20 cellular contexts compared by ENCODE assay signal in the genomic region with DNA sequence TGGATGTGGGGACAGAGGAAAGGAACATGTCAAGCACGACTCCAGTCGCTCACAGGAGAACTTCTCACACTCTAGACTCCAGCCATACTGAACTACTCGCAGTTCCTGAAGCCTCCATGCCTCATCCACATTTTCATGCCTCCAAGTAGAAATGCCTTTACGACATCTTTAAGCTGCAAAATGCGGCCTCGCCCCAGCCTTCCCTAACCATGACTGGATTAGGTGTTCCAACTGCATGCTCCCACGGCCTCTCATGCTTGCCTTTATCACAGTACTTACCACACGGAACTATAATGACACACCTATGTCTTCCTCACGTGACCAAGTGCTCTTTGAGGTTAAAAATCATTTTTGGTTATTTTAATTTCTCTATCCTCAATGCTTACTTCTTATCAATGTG. TPM values are rescaled to one million over a fixed set of nuclear protein-coding genes. Genes with fewer than 3 reads are reported as not detected.
DNase-seq lines count a peak whose midpoint lies in the region; ATAC-seq, FAIRE-seq and TF ChIP-seq lines count a peak whose summit lies in the region.
"Had no signal": no experiment of that assay in that cellular context is flagged by ENCODE, and none has a peak within 500 bp of the region (broad histone marks: within the 10 kb centered on the region; RNA-seq: fewer than 3 reads in every experiment).

No MANE protein-coding gene starts in this region.

- H3K27ac Mint-ChIP-seq in activated CD8-positive, alpha-beta memory T cell treated with anti-CD3 and anti-CD28 coated beads, Interleukin-2, amount 10 ng/mL, durations not matched to agents 7 days and 5 days, result peak overlapping the region; percentile 22
- H3K27ac Mint-ChIP-seq in T-cell, result peak overlapping the region; percentile 43 to 58
- H3K27ac Mint-ChIP-seq: CD14-positive monocyte had no signal

- no peak for ATAC-seq in activated CD8-positive, alpha-beta memory T cell treated with anti-CD3 and anti-CD28 coated beads, Interleukin-2, amount 10 ng/mL, durations not matched to agents 7 days and 5 days
- ATAC-seq in A549, result no peak
- ATAC-seq in T-cell (replicated peaks in 1 of 4), result no peak
- no peak for ATAC-seq in left cardiac atrium

- intact Hi-C loops in left cardiac atrium (cut with DNase I), result loop anchor here in 1 of 2 donors (10.0 kb wide), 1 partner anchor 365 kb away; no protein-coding TSS in a partner anchor

- FAIRE-seq in A549 (lab: Jason Lieb, UNC), result peak; percentile 63
- FAIRE-seq in bronchial epithelial cell (lab: Jason Lieb, UNC), result peak; percentile 76
- FAIRE-seq: GM12892, H1 had no signal

- no peak for TF ChIP-seq RAD21 in A549 (conservative IDR thresholded peaks at IDR 0.05 in 1 of 2, IDR thresholded peaks at IDR 0.05 in 1 of 2)

- peaks cover 13% of the 10 kb centered on the region for H3K36me3 ChIP-seq in bronchial epithelial cell (ENCODE audit: control insufficient read depth, insufficient read depth, low read length)

- 91% methylated on average over 9 of the region's 9 CpGs for WGBS in A549 (ENCODE audit: missing lambda C conversion rate)

- peaks cover 60% of the 10 kb centered on the region for H3K4me1 Mint-ChIP-seq in activated CD8-positive, alpha-beta memory T cell treated with anti-CD3 and anti-CD28 coated beads, Interleukin-2, amount 10 ng/mL, durations not matched to agents 7 days and 5 days
- H3K4me1 Mint-ChIP-seq in T-cell, result peaks cover 47 to 54% (median 52%) of the 10 kb centered on the region in 3 donors

- TF ChIP-seq POLR2A in A549 (IDR thresholded peaks at IDR 0.05; ENCODE audit: low read length), result no peak

- no peak overlapping the region for H3K4me3 Mint-ChIP-seq in activated CD8-positive, alpha-beta memory T cell treated with anti-CD3 and anti-CD28 coated beads, Interleukin-2, amount 10 ng/mL, durations not matched to agents 7 days and 5 days
- peak overlapping the region in 1 of 3 donors; percentile 31 for H3K4me3 Mint-ChIP-seq in T-cell
- H3K4me3 Mint-ChIP-seq: CD14-positive monocyte had no signal

- no peak overlapping the region for H3K27ac ChIP-seq in A549

- DNase-seq in activated CD8-positive, alpha-beta memory T cell treated with anti-CD3 and anti-CD28 coated beads, Interleukin-2, amount 10 ng/mL, durations not matched to agents 7 days and 5 days, result no peak
- no peak for DNase-seq in activated CD8-positive, alpha-beta memory T cell treated with anti-CD3 and anti-CD28 coated beads for 24 hours
- no peak for DNase-seq in A549 (ENCODE audit: low read depth in 1 of 2, low spot score in 1 of 2)
- no peak for DNase-seq in T-cell
- no peak for DNase-seq in bronchial epithelial cell (ENCODE audit: low read depth)
- no peak for DNase-seq in GOT3 (lab: John Stamatoyannopoulos, UW)
- DNase-seq in NCI-H748 treated with DMSO at 0.1 percent for 48 hours (lab: John Stamatoyannopoulos, UW), result no peak
- no peak for DNase-seq in left cardiac atrium
- DNase-seq: COR-L47, GF-D8, MV-4-11, NCI-H1417 treated with DMSO at 0.1 percent for 48 hours, NCI-H1930, NCI-H2171, NCI-H446, NCI-H69, OCI-M1 had no signal

- H3K9me3 Mint-ChIP-seq in activated CD8-positive, alpha-beta memory T cell treated with anti-CD3 and anti-CD28 coated beads, Interleukin-2, amount 10 ng/mL, durations not matched to agents 7 days and 5 days (ENCODE audit: low read depth), result no peaks in the 10 kb centered on the region
- no peaks in the 10 kb centered on the region for H3K9me3 Mint-ChIP-seq in T-cell

- no peaks in the 10 kb centered on the region for H3K4me1 ChIP-seq in A549

- H3K36me3 Mint-ChIP-seq in activated CD8-positive, alpha-beta memory T cell treated with anti-CD3 and anti-CD28 coated beads, Interleukin-2, amount 10 ng/mL, durations not matched to agents 7 days and 5 days, result peaks cover 47% of the 10 kb centered on the region
- peaks cover 56% of the 10 kb centered on the region for H3K36me3 Mint-ChIP-seq in T-cell

- TF ChIP-seq EP300 in A549 (IDR thresholded peaks at IDR 0.05), result no peak

- no peaks in the 10 kb centered on the region for H3K27me3 ChIP-seq in bronchial epithelial cell (ENCODE audit: control insufficient read depth, insufficient read depth, low read length)

- POLR2A ChIA-PET in A549 (lab: Yijun Ruan, JAX), result no interaction called here
- POLR2A ChIA-PET in T-cell (lab: Charles Lee), result interaction anchor here (0.6 kb wide), 2 partner anchors 26 to 225 kb away, joined by 3 read pairs; no protein-coding TSS in a partner anchor

- H3K9me3 ChIP-seq in A549, result no peaks in the 10 kb centered on the region

- H3K4me3 ChIP-seq in A549, result no peak overlapping the region
- no peak overlapping the region for H3K4me3 ChIP-seq in bronchial epithelial cell (ENCODE audit: low read depth, low read length)

- no peak for TF ChIP-seq CTCF in A549 (IDR thresholded peaks at IDR 0.05)
- TF ChIP-seq CTCF in bronchial epithelial cell (IDR thresholded peaks at IDR 0.05; ENCODE audit: insufficient read depth, low read length, severe bottlenecking), result no peak

- CTCF ChIA-PET in activated CD8-positive, alpha-beta memory T cell treated with anti-CD3 and anti-CD28 coated beads, Interleukin-2, amount 10 ng/mL, durations not matched to agents 7 days and 5 days (lab: Charles Lee), result interaction anchor here (1.2 to 8.4 kb wide), 4 partner anchors 20 to 223 kb away, joined by 3 to 123 read pairs (median 6); a partner anchor contains a TSS
- CTCF ChIA-PET in A549 (lab: Yijun Ruan, JAX) (interaction anchor here (4.3 to 15.2 kb wide), 4 partner anchors 12 to 223 kb away, joined by 17 to 201 read pairs (median 82); a partner anchor contains a TSS), T-cell (lab: Charles Lee) (interaction anchor here (0.5 to 1.3 kb wide), 5 partner anchors 10 to 235 kb away, joined by 3 to 4 read pairs (median 4); no protein-coding TSS in a partner anchor)

- H3K4me2 ChIP-seq in A549, result no peak overlapping the region

- no peaks in the 10 kb centered on the region for H3K27me3 Mint-ChIP-seq in activated CD8-positive, alpha-beta memory T cell treated with anti-CD3 and anti-CD28 coated beads, Interleukin-2, amount 10 ng/mL, durations not matched to agents 7 days and 5 days
- no peaks in the 10 kb centered on the region for H3K27me3 Mint-ChIP-seq in T-cell

TF ChIP-seq in A549, 52 proteins besides CTCF, POLR2A, EP300 and RAD21 (continues in another document):
- TF ChIP-seq, protein P1, sequence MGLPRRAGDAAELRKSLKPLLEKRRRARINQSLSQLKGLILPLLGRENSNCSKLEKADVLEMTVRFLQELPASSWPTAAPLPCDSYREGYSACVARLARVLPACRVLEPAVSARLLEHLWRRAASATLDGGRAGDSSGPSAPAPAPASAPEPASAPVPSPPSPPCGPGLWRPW (IDR thresholded peaks at IDR 0.05), result no peak
- TF ChIP-seq SREBF2 (IDR thresholded peaks at IDR 0.05), result no peak
- no peak for TF ChIP-seq KDM1A (IDR thresholded peaks at IDR 0.05; ENCODE audit: low read depth)
- TF ChIP-seq CHD2 (IDR thresholded peaks at IDR 0.05; ENCODE audit: low read length, partially characterized antibody), result no peak

RNA-seq across cellular contexts. Expression of a gene that starts 23.9 kb away (rescaled TPM):
- total RNA-seq in activated CD8-positive, alpha-beta memory T cell treated with anti-CD3 and anti-CD28 coated beads, Interleukin-2, amount 10 ng/mL, durations not matched to agents 7 days and 5 days, result 10 to 100 TPM; 46.7 to 60.9 TPM
- polyA plus RNA-seq in A549 (2011; rRNA removed) (4.7 and 13.1 TPM in 2 replicates), A549 (2017; fragmentation: RNase III; extraction: RNeasy Plus Mini Kit Qiagen cat#74134 plus additional on column Dnase treatment) (17.0 to 17.9 TPM (median 17.2 TPM) in 3 replicates)
- polyA plus RNA-seq in A549 (2012; cell fraction: cytosol; rRNA removed), result 8.1 and 13.5 TPM in 2 replicates
- 39.5 and 57.3 TPM in 2 replicates for polyA plus RNA-seq in A549 (2012; cell fraction: nucleus; rRNA removed)
- 43.5 and 48.4 TPM in 2 replicates for polyA minus RNA-seq in A549 (2011; rRNA and poly(A)+ RNA removed)
- total RNA-seq in T-cell (10 to 100 TPM; 42.7 to 55.4 (median 45.9) TPM), bronchial epithelial cell (9.2 and 13.4 TPM in 2 replicates), left cardiac atrium (10 to 100 TPM; 22.3 to 23.0 TPM)

RNA-seq across cellular contexts. Expression of a gene that starts 24.0 kb away (rescaled TPM):
- 10 to 100 TPM; 18.6 to 18.8 TPM for total RNA-seq in activated CD8-positive, alpha-beta memory T cell treated with anti-CD3 and anti-CD28 coated beads, Interleukin-2, amount 10 ng/mL, durations not matched to agents 7 days and 5 days
- polyA plus RNA-seq in A549 (2011; rRNA removed) (13.2 and 16.2 TPM in 2 replicates), A549 (2017; fragmentation: RNase III; extraction: RNeasy Plus Mini Kit Qiagen cat#74134 plus additional on column Dnase treatment) (14.8 to 21.4 TPM (median 16.7 TPM) in 3 replicates)
- polyA plus RNA-seq in A549 (2012; cell fraction: cytosol; rRNA removed), result 6.4 and 8.2 TPM in 2 replicates
- 3.8 and 4.8 TPM in 2 replicates for polyA plus RNA-seq in A549 (2012; cell fraction: nucleus; rRNA removed)
- polyA minus RNA-seq in A549 (2011; rRNA and poly(A)+ RNA removed), result 14.4 and 16.6 TPM in 2 replicates
- total RNA-seq in T-cell (1 to 10 TPM; 3.5 to 8.8 (median 5.2) TPM), bronchial epithelial cell (10.5 and 13.1 TPM in 2 replicates), left cardiac atrium (10 to 100 TPM in 1 of 2 donors, 1 to 10 TPM in 1; 8.7 to 14.5 TPM)

RNA-seq across cellular contexts. Expression of a gene that starts 56.5 kb away (rescaled TPM):
- total RNA-seq in activated CD8-positive, alpha-beta memory T cell treated with anti-CD3 and anti-CD28 coated beads, Interleukin-2, amount 10 ng/mL, durations not matched to agents 7 days and 5 days, result 10 to 100 TPM; 33.2 to 45.7 TPM
- polyA plus RNA-seq in A549 (2011; rRNA removed), result 38.3 and 45.7 TPM in 2 replicates
- polyA plus RNA-seq in A549 (2012; cell fraction: cytosol; rRNA removed), result 37.6 and 38.7 TPM in 2 replicates
- polyA plus RNA-seq in A549 (2012; cell fraction: nucleus; rRNA removed), result 40.7 and 56.7 TPM in 2 replicates
- polyA plus RNA-seq in A549 (2017; fragmentation: RNase III; extraction: RNeasy Plus Mini Kit Qiagen cat#74134 plus additional on column Dnase treatment), result 84.1 to 93.0 TPM (median 87.8 TPM) in 3 replicates
- 62.1 and 63.8 TPM in 2 replicates for polyA minus RNA-seq in A549 (2011; rRNA and poly(A)+ RNA removed)
- 10 to 100 TPM; 27.8 to 33.7 (median 28.8) TPM for total RNA-seq in T-cell
- total RNA-seq in bronchial epithelial cell, result 55.9 and 72.1 TPM in 2 replicates
- 10 to 100 TPM; 15.9 to 25.3 TPM for total RNA-seq in left cardiac atrium

RNA-seq across cellular contexts. Expression of a gene that starts 57.6 kb away (rescaled TPM):
- 10 to 100 TPM; 46.4 to 57.0 TPM for total RNA-seq in activated CD8-positive, alpha-beta memory T cell treated with anti-CD3 and anti-CD28 coated beads, Interleukin-2, amount 10 ng/mL, durations not matched to agents 7 days and 5 days
- polyA plus RNA-seq in A549 (2011; rRNA removed) (24.9 and 37.0 TPM in 2 replicates), A549 (2017; fragmentation: RNase III; extraction: RNeasy Plus Mini Kit Qiagen cat#74134 plus additional on column Dnase treatment) (45.3 to 55.3 TPM (median 53.3 TPM) in 3 replicates)
- polyA plus RNA-seq in A549 (2012; cell fraction: cytosol; rRNA removed), result 75.9 and 88.8 TPM in 2 replicates
- 512 and 551 TPM in 2 replicates for polyA plus RNA-seq in A549 (2012; cell fraction: nucleus; rRNA removed)
- 29.3 and 30.7 TPM in 2 replicates for polyA minus RNA-seq in A549 (2011; rRNA and poly(A)+ RNA removed)
- total RNA-seq in T-cell (100 to 1,000 TPM; 124 to 172 (median 160) TPM), bronchial epithelial cell (13.4 and 18.3 TPM in 2 replicates), left cardiac atrium (10 to 100 TPM; 30.7 to 35.5 TPM)
